In genomic region chr12:132305560-132305966, GRCh38 we compare ENCODE assay signal across 24 cellular contexts. TPM values are rescaled to one million over a fixed set of nuclear protein-coding genes. Genes with fewer than 3 reads are reported as not detected.
"Had no signal": no experiment of that assay in that cellular context is flagged by ENCODE, and none has a peak within 500 bp of the region (broad histone marks: within the 10 kb centered on the region; RNA-seq: fewer than 3 reads in every experiment).

No MANE protein-coding gene starts in this region.

- H3K4me1 ChIP-seq: ascending aorta, body of pancreas had no signal

- H3K36me3 ChIP-seq: ascending aorta had no signal

- H3K4me3 ChIP-seq: ascending aorta, body of pancreas, SK-N-MC had no signal

- ATAC-seq: activated naive CD4-positive, alpha-beta T cell treated with anti-CD3 and anti-CD28 coated beads, Interleukin-2, amount 50 U/mL, for 72 hours; activated naive CD8-positive, alpha-beta T cell treated with anti-CD3 and anti-CD28 coated beads, Interleukin-2, amount 50 U/mL, for 24 hours; activated T-cell treated with anti-CD3 and anti-CD28 coated beads, Interleukin-2, amount 50 U/mL, for 4 hours; body of pancreas; T-cell had no signal

- H3K27me3 ChIP-seq: ascending aorta, body of pancreas had no signal

- DNase-seq: activated CD4-positive, alpha-beta memory T cell treated with anti-CD3 and anti-CD28 coated beads for 36 hours; activated CD4-positive, alpha-beta T cell treated with anti-CD3 and anti-CD28 coated beads, Interleukin-2, amount 10 ng/mL, durations not matched to agents 7 days and 5 days; activated CD4-positive, CD25-positive, alpha-beta regulatory T cell; activated CD8-positive, alpha-beta memory T cell treated with anti-CD3 and anti-CD28 coated beads for 24 hours; activated effector memory CD4-positive, alpha-beta T cell treated with anti-CD3 and anti-CD28 coated beads, Interleukin-2, amount 50 U/mL, for 16 hours; activated naive CD4-positive, alpha-beta T cell treated with Interleukin-2 at 50 U/mL for 16 hours; activated naive CD8-positive, alpha-beta T cell treated with anti-CD3 and anti-CD28 coated beads, Interleukin-2, amount 50 U/mL, for 24 hours; activated T-cell treated with anti-CD3 and anti-CD28 coated beads, Interleukin-2, amount 50 U/mL, for 4 hours; amniotic stem cell; body of pancreas; MM.1S; NCI-H1105; NCI-H1436; NCI-H1694 treated with DMSO at 0.1 percent for 48 hours; NCI-H2081; NCI-H510A treated with DMSO at 0.1 percent for 48 hours; T-cell had no signal

- FAIRE-seq: bronchial epithelial cell, RCC 7860 had no signal

- H3K27ac ChIP-seq: ascending aorta, body of pancreas, SK-N-MC, VCaP had no signal

RNA-seq across cellular contexts. Expression of gene GALNT9, which starts 23.8 kb away (rescaled TPM):
- total RNA-seq: activated CD4-positive, alpha-beta T cell treated with anti-CD3 and anti-CD28 coated beads, Interleukin-2, amount 10 ng/mL, durations not matched to agents 7 days and 5 days; ascending aorta; body of pancreas; bronchial epithelial cell; T-helper 2 cell treated with Interferon-gamma antibody and Interleukin-4, amounts not matched to agents 100 ng/mL and 5 ng/mL, for 36 hours had no signal
